Comparison of ENCODE assay signal across 27 cellular contexts in genomic region chr10:67648613-67649229, GRCh38. TPM values are rescaled to one million over a fixed set of nuclear protein-coding genes. Genes with fewer than 3 reads are reported as not detected.
DNase-seq lines count a peak whose midpoint lies in the region; ATAC-seq and TF ChIP-seq lines count a peak whose summit lies in the region.
"Had no signal": no experiment of that assay in that cellular context is flagged by ENCODE, and none has a peak within 500 bp of the region (broad histone marks: within the 10 kb centered on the region; RNA-seq: fewer than 3 reads in every experiment).

No MANE protein-coding gene starts in this region.

- RAD21 ChIA-PET in HCT116 (lab: Charles Lee; ENCODE audit: low non-redundant PET in 1 of 2, low total read pairs in 2 of 2, uncharacterized antibody in 2 of 2, unreplicated experiment in 2 of 2) = no interaction called here

- peaks cover 4% of the 10 kb centered on the region for H3K27me3 Mint-ChIP-seq in activated CD4-positive, alpha-beta memory T cell treated with anti-CD3 and anti-CD28 coated beads, Interleukin-2, amount 10 ng/mL, durations not matched to agents 7 days and 5 days
- H3K27me3 Mint-ChIP-seq: CD4-positive, alpha-beta T cell had no signal

- H3K4me2 ChIP-seq in HCT116 (ENCODE audit: low read length) = no peak overlapping the region
- H3K4me2 ChIP-seq: A549; BLaER1 treated with 17β-estradiol and CSF1 and Interleukin-3, amounts not matched to agents 10 nM and 100 nM had no signal

- H3K4me3 Mint-ChIP-seq in activated CD4-positive, alpha-beta memory T cell treated with anti-CD3 and anti-CD28 coated beads, Interleukin-2, amount 10 ng/mL, durations not matched to agents 7 days and 5 days = no peak overlapping the region
- H3K4me3 Mint-ChIP-seq: B cell; CD4-positive, alpha-beta T cell; CD8-positive, alpha-beta T cell had no signal

- TF ChIP-seq RAD21 in HCT116 (IDR thresholded peaks at IDR 0.05; ENCODE audit: low read depth) = no peak

- ATAC-seq in Right ventricle myocardium superior (ENCODE audit: poor library complexity) (peak; percentile 36), heart right ventricle (no peak), HCT116 (no peak), psoas muscle (peak in 2 of 4 donors; percentile 61 to 66), HG02938 (IDR thresholded peaks at IDR 0.05; ENCODE audit: unreplicated experiment) (no peak)
- ATAC-seq: A549; CD8-positive, alpha-beta T cell; GM12878 had no signal

- H3K9me3 Mint-ChIP-seq in activated CD4-positive, alpha-beta memory T cell treated with anti-CD3 and anti-CD28 coated beads, Interleukin-2, amount 10 ng/mL, durations not matched to agents 7 days and 5 days = no peaks in the 10 kb centered on the region
- H3K9me3 Mint-ChIP-seq: CD4-positive, alpha-beta T cell; CD8-positive, alpha-beta T cell had no signal

- no peak overlapping the region for H3K9ac ChIP-seq in HCT116 (ENCODE audit: low read length)
- H3K9ac ChIP-seq in skeletal muscle tissue (ENCODE audit: low read depth in 1 of 3, low read length in 3 of 3) = peak overlapping the region in 2 of 3 donors; percentile 5 to 52
- H3K9ac ChIP-seq: BLaER1 treated with 17β-estradiol and CSF1 and Interleukin-3, amounts not matched to agents 10 nM and 100 nM had no signal

- peak overlapping the region; percentile 10 for H2AFZ ChIP-seq in HCT116 (ENCODE audit: low read depth, low read length, poor library complexity, severe bottlenecking)

- DNase-seq in Right ventricle myocardium superior = no peak
- no peak for DNase-seq in heart right ventricle
- DNase-seq in HCT116 (ENCODE audit: low read depth, low spot score) = no peak
- DNase-seq in psoas muscle = no peak
- DNase-seq in RKO (ENCODE audit: low spot score) = no peak
- DNase-seq in activated CD4-positive, alpha-beta memory T cell treated with anti-CD3 and anti-CD28 coated beads, Interleukin-2, amount 10 ng/mL, durations not matched to agents 7 days and 5 days = no peak
- DNase-seq: AML-193; Caco-2; Calu3; CD4-positive, alpha-beta T cell; CD8-positive, alpha-beta T cell; DMS79; DND-41; EL; GDM1 had no signal

- TF ChIP-seq POLR2A in HCT116 (IDR thresholded peaks at IDR 0.05; ENCODE audit: borderline replicate concordance, extremely low read depth, insufficient read depth, insufficient read length) = no peak

- H3K9me2 ChIP-seq in HCT116 (ENCODE audit: insufficient read depth) = no peaks in the 10 kb centered on the region

- no peak overlapping the region for H3K27ac ChIP-seq in heart right ventricle
- H3K27ac ChIP-seq in HCT116 (ENCODE audit: low read depth, low read length) = no peak overlapping the region
- peak overlapping the region; percentile 56 for H3K27ac ChIP-seq in psoas muscle
- no peak overlapping the region for H3K27ac ChIP-seq in skeletal muscle tissue (ENCODE audit: low read depth, low read length)
- H3K27ac ChIP-seq: 22Rv1; A549; BLaER1 treated with 17β-estradiol and CSF1 and Interleukin-3, amounts not matched to agents 10 nM and 100 nM; C4-2B had no signal

- no peaks in the 10 kb centered on the region for H3K9me3 ChIP-seq in heart right ventricle
- H3K9me3 ChIP-seq in HCT116 (ENCODE audit: control insufficient read depth in 1 of 2, insufficient read depth in 1 of 2, low read depth in 1 of 2, low read length in 2 of 2) = no peaks in the 10 kb centered on the region
- H3K9me3 ChIP-seq in psoas muscle = no peaks in the 10 kb centered on the region
- no peaks in the 10 kb centered on the region for H3K9me3 ChIP-seq in skeletal muscle tissue (ENCODE audit: control insufficient read depth in 3 of 3, low read length in 3 of 3)
- H3K9me3 ChIP-seq: A549; BLaER1 treated with 17β-estradiol and CSF1 and Interleukin-3, amounts not matched to agents 10 nM and 100 nM; Caco-2 had no signal

- H3K4me1 ChIP-seq in heart right ventricle (peaks cover 0 to 13% (median 0%) of the 10 kb centered on the region in 9 donors), HCT116 (ENCODE audit: control insufficient read depth in 1 of 2, insufficient read depth in 2 of 2, low read length in 2 of 2) (no peaks in the 10 kb centered on the region), psoas muscle (peaks cover 26% of the 10 kb centered on the region), skeletal muscle tissue (ENCODE audit: control insufficient read depth in 3 of 3, insufficient read depth in 3 of 3, low read length in 3 of 3) (peaks cover 0 to 7% (median 0%) of the 10 kb centered on the region in 3 donors)
- H3K4me1 ChIP-seq: A549; BLaER1 treated with 17β-estradiol and CSF1 and Interleukin-3, amounts not matched to agents 10 nM and 100 nM; Caco-2 had no signal

- H3K27ac Mint-ChIP-seq in activated CD4-positive, alpha-beta memory T cell treated with anti-CD3 and anti-CD28 coated beads, Interleukin-2, amount 10 ng/mL, durations not matched to agents 7 days and 5 days = no peak overlapping the region
- H3K27ac Mint-ChIP-seq: B cell; CD4-positive, alpha-beta T cell; CD8-positive, alpha-beta T cell had no signal

- no TSS peak for BruUV-seq in HCT116 (replicated peaks; lab: Mats Ljungman, UMichigan)

- H4K20me1 ChIP-seq in HCT116 (ENCODE audit: insufficient read depth) = no peaks in the 10 kb centered on the region
- H4K20me1 ChIP-seq: BLaER1 treated with 17β-estradiol and CSF1 and Interleukin-3, amounts not matched to agents 10 nM and 100 nM had no signal

- H3K4me1 Mint-ChIP-seq in activated CD4-positive, alpha-beta memory T cell treated with anti-CD3 and anti-CD28 coated beads, Interleukin-2, amount 10 ng/mL, durations not matched to agents 7 days and 5 days = no peaks in the 10 kb centered on the region
- H3K4me1 Mint-ChIP-seq: B cell had no signal

- no peak overlapping the region for H3K4me3 ChIP-seq in heart right ventricle
- no peak overlapping the region for H3K4me3 ChIP-seq in HCT116 (replicated peaks in 1 of 2; ENCODE audit: low read depth in 1 of 2, low read length in 2 of 2)
- peak overlapping the region; percentile 31 for H3K4me3 ChIP-seq in psoas muscle
- H3K4me3 ChIP-seq in skeletal muscle tissue (ENCODE audit: low read length in 3 of 3) = no peak overlapping the region
- H3K4me3 ChIP-seq: A549; BLaER1 treated with 17β-estradiol and CSF1 and Interleukin-3, amounts not matched to agents 10 nM and 100 nM; GM12878 had no signal

- intact Hi-C loops in Right ventricle myocardium superior (cut with DNase I) = no loop called here
- intact Hi-C loops in heart right ventricle (cut with DNase I) = no loop called here
- intact Hi-C loops in HCT116 (cut with micrococcal nuclease) = no loop called here
- intact Hi-C loops in psoas muscle (cut with DNase I) = no loop called here

- CTCF ChIA-PET in HCT116 (lab: Charles Lee) = no interaction called here
- CTCF ChIA-PET in activated CD4-positive, alpha-beta memory T cell treated with anti-CD3 and anti-CD28 coated beads, Interleukin-2, amount 10 ng/mL, durations not matched to agents 7 days and 5 days (lab: Charles Lee) = interaction anchor here (1.9 kb wide), 1 partner anchor 49 kb away, joined by 4 read pairs; no protein-coding TSS in a partner anchor

- 73 to 77% methylated on average over 4 of the region's 4 CpGs for WGBS in heart right ventricle, 2 donors
- 36 to 73% (median 41%) methylated on average over 4 of the region's 4 CpGs for WGBS in psoas muscle, 3 donors

- H3K27me3 ChIP-seq in heart right ventricle = no peaks in the 10 kb centered on the region
- no peaks in the 10 kb centered on the region for H3K27me3 ChIP-seq in HCT116 (ENCODE audit: insufficient read depth, low read length)
- H3K27me3 ChIP-seq in psoas muscle (ENCODE audit: insufficient read depth in 3 of 3, low read length in 2 of 3) = no peaks in the 10 kb centered on the region
- H3K27me3 ChIP-seq in skeletal muscle tissue (ENCODE audit: control insufficient read depth in 3 of 3, insufficient read depth in 3 of 3, low read length in 3 of 3) = no peaks in the 10 kb centered on the region
- H3K27me3 ChIP-seq: BLaER1 treated with 17β-estradiol and CSF1 and Interleukin-3, amounts not matched to agents 10 nM and 100 nM had no signal

- no peaks in the 10 kb centered on the region for H3K79me2 ChIP-seq in HCT116 (ENCODE audit: insufficient read depth, low read length)

- no peaks in the 10 kb centered on the region for H3K36me3 ChIP-seq in heart right ventricle
- H3K36me3 ChIP-seq in HCT116 (ENCODE audit: control insufficient read depth in 1 of 2, insufficient read depth in 2 of 2, low read length in 2 of 2) = no peaks in the 10 kb centered on the region
- peaks cover 0 to 13% of the 10 kb centered on the region in 2 donors for H3K36me3 ChIP-seq in psoas muscle (ENCODE audit: insufficient read depth in 1 of 2, low read depth in 1 of 2)
- no peaks in the 10 kb centered on the region for H3K36me3 ChIP-seq in skeletal muscle tissue (ENCODE audit: control insufficient read depth in 3 of 3, insufficient read depth in 3 of 3, low read length in 3 of 3)
- H3K36me3 ChIP-seq: BLaER1 treated with 17β-estradiol and CSF1 and Interleukin-3, amounts not matched to agents 10 nM and 100 nM had no signal

- POLR2A ChIA-PET in HCT116 (lab: Charles Lee) = no interaction called here
- POLR2A ChIA-PET in activated CD4-positive, alpha-beta memory T cell treated with anti-CD3 and anti-CD28 coated beads, Interleukin-2, amount 10 ng/mL, durations not matched to agents 7 days and 5 days (lab: Charles Lee) = no interaction called here

- no peaks in the 10 kb centered on the region for H3K36me3 Mint-ChIP-seq in activated CD4-positive, alpha-beta memory T cell treated with anti-CD3 and anti-CD28 coated beads, Interleukin-2, amount 10 ng/mL, durations not matched to agents 7 days and 5 days (ENCODE audit: low read depth)
- H3K36me3 Mint-ChIP-seq: CD8-positive, alpha-beta T cell had no signal

- no peak for TF ChIP-seq CTCF in heart right ventricle (IDR thresholded peaks at IDR 0.05)
- TF ChIP-seq CTCF in HCT116 (IDR thresholded peaks at IDR 0.05 in 2 of 3, conservative IDR thresholded peaks at IDR 0.05 in 1 of 3; ENCODE audit: borderline replicate concordance in 1 of 3, insufficient read depth in 1 of 3, low read depth in 2 of 3, low read length in 2 of 3) = no peak
- TF ChIP-seq CTCF in psoas muscle (IDR thresholded peaks at IDR 0.05) = no peak

TF ChIP-seq in HCT116, 20 proteins besides CTCF, POLR2A, EP300 and RAD21 (continues in another document):
- no peak for TF ChIP-seq CBX3 (IDR thresholded peaks at IDR 0.05; ENCODE audit: low read depth)
- no peak for TF ChIP-seq CEBPB (IDR thresholded peaks at IDR 0.05; ENCODE audit: low read depth)
- TF ChIP-seq JUND (IDR thresholded peaks at IDR 0.05) = no peak
- TF ChIP-seq TCF7L2 (IDR thresholded peaks at IDR 0.05; ENCODE audit: borderline replicate concordance, extremely low read depth, insufficient read depth, insufficient read length) = no peak
- no peak for TF ChIP-seq SIN3A (IDR thresholded peaks at IDR 0.05; ENCODE audit: low read depth)

RNA-seq across cellular contexts. Expression of gene CTNNA3, which starts 47.3 kb away (rescaled TPM):
- total RNA-seq in Right ventricle myocardium superior = 129 TPM
- 100 to 1,000 TPM; 101 to 213 (median 189) TPM for total RNA-seq in heart right ventricle
- 1 to 10 TPM; 2.0 to 4.0 TPM for polyA plus RNA-seq in heart right ventricle
- 0.32 TPM for total RNA-seq in HCT116 (2021; ENCODE audit: unreplicated experiment)
- 0.08 TPM in 1 of 2 replicates, not detected in the other for polyA plus RNA-seq in HCT116 (2012)
- total RNA-seq in psoas muscle = 10 to 100 TPM; 28.1 to 66.2 (median 46.5) TPM
- polyA plus RNA-seq in psoas muscle = 1 to 10 TPM in 2 of 3 donors, under 1 TPM in 1; 0.85 to 5.2 (median 1.9) TPM
- 24.0 TPM for total RNA-seq in skeletal muscle tissue
- under 1 TPM in 1 of 2 experiments, not detected in 1; 0.78 TPM for total RNA-seq in activated CD4-positive, alpha-beta memory T cell treated with anti-CD3 and anti-CD28 coated beads, Interleukin-2, amount 10 ng/mL, durations not matched to agents 7 days and 5 days
- total RNA-seq: A172; B cell; Calu3; CD8-positive, alpha-beta T cell; Daoy; G401 had no signal
- polyA plus RNA-seq: A549, BJ had no signal

Comparison
In these comparisons a context has a peak if more than half of its experiments do, and no peak if none do; other contexts are left out.
1. RNA of gene CTNNA3, which starts 47.3 kb away (total RNA-seq): 101 to 213 TPM in heart right ventricle, 129 TPM in Right ventricle myocardium superior (single experiment), 28.1 to 66.2 TPM in psoas muscle and 24.0 TPM in skeletal muscle tissue (single experiment); 0.78 TPM in activated CD4-positive, alpha-beta memory T cell treated with anti-CD3 and anti-CD28 coated beads, Interleukin-2, amount 10 ng/mL, durations not matched to agents 7 days and 5 days and 0.32 TPM in HCT116 (single experiment); every median in the first group is over 10 times any median in the second.